In genomic region chr2:131390495-131391130, GRCh38 we compare ENCODE assay signal across 2 cellular contexts. TPM values are rescaled to one million over a fixed set of nuclear protein-coding genes. Genes with fewer than 3 reads are reported as not detected.
"Had no signal": no experiment of that assay in that cellular context is flagged by ENCODE, and none has a peak within 500 bp of the region (broad histone marks: within the 10 kb centered on the region; RNA-seq: fewer than 3 reads in every experiment).

No MANE protein-coding gene starts in this region.

RNA-seq across cellular contexts. Expression of gene RAB6D, which starts 26.6 kb away (rescaled TPM):
- total RNA-seq: G401, GM12878 had no signal
